In genomic region chr4:24887881-24888430, GRCh38 we compare ENCODE assay signal across 19 cellular contexts.
"Had no signal": no experiment of that assay in that cellular context is flagged by ENCODE, and none has a peak within 500 bp of the region (broad histone marks: within the 10 kb centered on the region; RNA-seq: fewer than 3 reads in every experiment).

No MANE protein-coding gene starts in this region.

- H3K36me3 ChIP-seq: breast epithelium, neutrophil, right lobe of liver, thoracic aorta, vagina had no signal

- ATAC-seq: activated naive CD4-positive, alpha-beta T cell treated with anti-CD3 and anti-CD28 coated beads, Interleukin-2, amount 50 U/mL, for 72 hours; activated T-cell treated with anti-CD3 and anti-CD28 coated beads, Interleukin-2, amount 50 U/mL, for 72 hours; esophagus mucosa; heart left ventricle; right lobe of liver had no signal

- H3K4me1 ChIP-seq: breast epithelium, heart left ventricle, right lobe of liver, vagina had no signal

- H3K4me3 ChIP-seq: breast epithelium, heart left ventricle, right lobe of liver, thoracic aorta, vagina had no signal

- H3K9me3 ChIP-seq: breast epithelium, heart left ventricle, neutrophil, right lobe of liver, thoracic aorta, vagina had no signal

- DNase-seq: activated CD4-positive, alpha-beta T cell treated with anti-CD3 and anti-CD28 coated beads for 4 hours; activated CD4-positive, alpha-beta T cell treated with anti-CD3 and anti-CD28 coated beads, Interleukin-2, amount 50 U/mL, for 4 hours; activated naive CD4-positive, alpha-beta T cell; activated T-cell treated with anti-CD3 and anti-CD28 coated beads for 4 hours; activated T-cell treated with anti-CD3 and anti-CD28 coated beads, Interleukin-2, amount 50 U/mL, for 72 hours; central memory CD4-positive, alpha-beta T cell; foreskin fibroblast; heart left ventricle; naive B cell; nephron progenitor cell; right lobe of liver; stimulated activated CD4-positive, alpha-beta T cell treated with anti-CD3 and anti-CD28 coated beads, Interleukin-2, amount 100 ng/mL, for 48 hours had no signal

- H3K27me3 ChIP-seq: breast epithelium, heart left ventricle, neutrophil, right lobe of liver, vagina had no signal

- H3K27ac ChIP-seq: breast epithelium, heart left ventricle, neutrophil, right lobe of liver, thoracic aorta, vagina, VCaP had no signal
